In genomic region chr16:11208916-11209665, GRCh38 we compare ENCODE assay signal across 18 cellular contexts. TPM values are rescaled to one million over a fixed set of nuclear protein-coding genes. Genes with fewer than 3 reads are reported as not detected.
A peak's percentile ranks its signal among the peaks of the same experiment; 100 is the strongest.
DNase-seq lines count a peak whose midpoint lies in the region; ATAC-seq lines count a peak whose summit lies in the region.
"Had no signal": no experiment of that assay in that cellular context is flagged by ENCODE, and none has a peak within 500 bp of the region (broad histone marks: within the 10 kb centered on the region; RNA-seq: fewer than 3 reads in every experiment).

No MANE protein-coding gene starts in this region.

- H3K27me3 Mint-ChIP-seq in activated CD8-positive, alpha-beta T cell treated with anti-CD3 and anti-CD28 coated beads, Interleukin-2, amount 10 ng/mL, durations not matched to agents 7 days and 5 days (ENCODE audit: low read depth) = no peaks in the 10 kb centered on the region
- H3K27me3 Mint-ChIP-seq: activated naive CD4-positive, alpha-beta T cell treated with anti-CD3 and anti-CD28 coated beads, Interleukin-2, amount 50 U/mL, for 24 hours; T-cell had no signal

- H3K27ac ChIP-seq in BLaER1 treated with 17β-estradiol and CSF1 and Interleukin-3, amounts not matched to agents 10 nM and 100 nM = peak overlapping the region in 5 of 11 experiments; percentile 4 to 52 (median 33); a peak in 9 of 22 replicates
- H3K27ac ChIP-seq: brain microvascular endothelial cell, left ventricle myocardium inferior had no signal

- no peak overlapping the region for H3K4me3 Mint-ChIP-seq in activated CD8-positive, alpha-beta T cell treated with anti-CD3 and anti-CD28 coated beads, Interleukin-2, amount 10 ng/mL, durations not matched to agents 7 days and 5 days
- H3K4me3 Mint-ChIP-seq: activated naive CD4-positive, alpha-beta T cell treated with anti-CD3 and anti-CD28 coated beads, Interleukin-2, amount 50 U/mL, for 24 hours; stimulated activated naive CD8-positive, alpha-beta T cell treated with anti-CD3 and anti-CD28 coated beads, Interleukin-15, amount 100 ng/mL, for 72 hours; T-cell had no signal

- H3K4me2 ChIP-seq in BLaER1 treated with 17β-estradiol and CSF1 and Interleukin-3, amounts not matched to agents 10 nM and 100 nM = peak overlapping the region; percentile 47 to 92 (median 62)
- H3K4me2 ChIP-seq: smooth muscle cell had no signal

- H4K20me1 ChIP-seq in BLaER1 treated with 17β-estradiol and CSF1 and Interleukin-3, amounts not matched to agents 10 nM and 100 nM = no peaks in the 10 kb centered on the region

- H3K36me3 ChIP-seq in BLaER1 treated with 17β-estradiol and CSF1 and Interleukin-3, amounts not matched to agents 10 nM and 100 nM = no peaks in the 10 kb centered on the region
- H3K36me3 ChIP-seq: brain microvascular endothelial cell, left ventricle myocardium inferior had no signal

- H3K4me3 ChIP-seq in BLaER1 treated with 17β-estradiol and CSF1 and Interleukin-3, amounts not matched to agents 10 nM and 100 nM = no peak overlapping the region
- H3K4me3 ChIP-seq: left ventricle myocardium inferior, smooth muscle cell had no signal

- CTCF ChIA-PET in activated CD8-positive, alpha-beta T cell treated with anti-CD3 and anti-CD28 coated beads, Interleukin-2, amount 10 ng/mL, durations not matched to agents 7 days and 5 days (lab: Charles Lee) = interaction anchor here (0.9 to 1.2 kb wide), 2 partner anchors 9 kb away, joined by 3 to 5 read pairs; no protein-coding TSS in a partner anchor

- DNase-seq in HS-5 (ENCODE audit: low read depth) (peak; percentile 13), SKM-1 treated with dmso at 0.1 percent for 144 hours (lab: John Stamatoyannopoulos, UW; ENCODE audit: unreplicated experiment) (peak; percentile 80), kidney tubule cell (ENCODE audit: low spot score) (peak; percentile 61), NCI-H1092 treated with DMSO at 0.1 percent for 48 hours (lab: John Stamatoyannopoulos, UW) (no peak), NCI-H1694 treated with DMSO at 0.1 percent for 48 hours (lab: John Stamatoyannopoulos, UW) (no peak)
- no peak for DNase-seq in activated CD8-positive, alpha-beta T cell treated with anti-CD3 and anti-CD28 coated beads, Interleukin-2, amount 10 ng/mL, durations not matched to agents 7 days and 5 days
- DNase-seq: activated CD8-positive, alpha-beta memory T cell treated with anti-CD3 and anti-CD28 coated beads, Interleukin-2, amount 50 U/mL, for 48 hours; brain microvascular endothelial cell; foreskin melanocyte; left ventricle myocardium inferior; NCI-H2081; NCI-H524; stimulated activated naive CD8-positive, alpha-beta T cell treated with anti-CD3 and anti-CD28 coated beads, Interleukin-15, amount 100 ng/mL, for 72 hours; T-cell had no signal

- H3K9me3 ChIP-seq in BLaER1 treated with 17β-estradiol and CSF1 and Interleukin-3, amounts not matched to agents 10 nM and 100 nM (replicated peaks in 1 of 11) = peaks cover 9 to 16% (median 12%) of the 10 kb centered on the region in 11 experiments; a peak in 21 of 22 replicates

- 0 out of 22 replicates have a peak overlapping the region, but pooled peaks of 1 of the 11 experiments have one; percentile 2 for H3K9ac ChIP-seq in BLaER1 treated with 17β-estradiol and CSF1 and Interleukin-3, amounts not matched to agents 10 nM and 100 nM

- H3K27me3 ChIP-seq in BLaER1 treated with 17β-estradiol and CSF1 and Interleukin-3, amounts not matched to agents 10 nM and 100 nM = peaks cover 0 to 7% (median 0%) of the 10 kb centered on the region in 11 experiments; a peak in 1 of 22 replicates
- H3K27me3 ChIP-seq: brain microvascular endothelial cell had no signal

- peaks cover 55 to 87% (median 69%) of the 10 kb centered on the region in 10 experiments for H3K4me1 ChIP-seq in BLaER1 treated with 17β-estradiol and CSF1 and Interleukin-3, amounts not matched to agents 10 nM and 100 nM

- H3K36me3 Mint-ChIP-seq in activated CD8-positive, alpha-beta T cell treated with anti-CD3 and anti-CD28 coated beads, Interleukin-2, amount 10 ng/mL, durations not matched to agents 7 days and 5 days (ENCODE audit: low read depth) = peaks cover 12% of the 10 kb centered on the region
- H3K36me3 Mint-ChIP-seq: T-cell had no signal

- POLR2A ChIA-PET in activated CD8-positive, alpha-beta T cell treated with anti-CD3 and anti-CD28 coated beads, Interleukin-2, amount 10 ng/mL, durations not matched to agents 7 days and 5 days (lab: Charles Lee) = interaction anchor here (1.1 to 2.0 kb wide), 3 partner anchors 10 to 43 kb away, joined by 3 to 8 read pairs (median 4); no protein-coding TSS in a partner anchor

- peaks cover 52% of the 10 kb centered on the region for H3K4me1 Mint-ChIP-seq in activated CD8-positive, alpha-beta T cell treated with anti-CD3 and anti-CD28 coated beads, Interleukin-2, amount 10 ng/mL, durations not matched to agents 7 days and 5 days (ENCODE audit: low read depth)

- no peak for ATAC-seq in HG03521 (IDR thresholded peaks at IDR 0.05; ENCODE audit: unreplicated experiment)
- ATAC-seq in activated CD8-positive, alpha-beta T cell treated with anti-CD3 and anti-CD28 coated beads, Interleukin-2, amount 10 ng/mL, durations not matched to agents 7 days and 5 days = no peak
- ATAC-seq: stimulated activated naive CD8-positive, alpha-beta T cell treated with anti-CD3 and anti-CD28 coated beads, Interleukin-15, amount 100 ng/mL, for 72 hours; T-cell had no signal

- no peaks in the 10 kb centered on the region for H3K9me3 Mint-ChIP-seq in activated CD8-positive, alpha-beta T cell treated with anti-CD3 and anti-CD28 coated beads, Interleukin-2, amount 10 ng/mL, durations not matched to agents 7 days and 5 days (ENCODE audit: insufficient read depth)
- H3K9me3 Mint-ChIP-seq: activated naive CD4-positive, alpha-beta T cell treated with anti-CD3 and anti-CD28 coated beads, Interleukin-2, amount 50 U/mL, for 24 hours; T-cell had no signal

- H3K27ac Mint-ChIP-seq in activated CD8-positive, alpha-beta T cell treated with anti-CD3 and anti-CD28 coated beads, Interleukin-2, amount 10 ng/mL, durations not matched to agents 7 days and 5 days = no peak overlapping the region
- H3K27ac Mint-ChIP-seq: activated naive CD4-positive, alpha-beta T cell treated with anti-CD3 and anti-CD28 coated beads, Interleukin-2, amount 50 U/mL, for 24 hours; T-cell had no signal

RNA-seq across cellular contexts. Expression of gene SOCS1, which starts 46.9 kb away (rescaled TPM):
- total RNA-seq in activated CD8-positive, alpha-beta T cell treated with anti-CD3 and anti-CD28 coated beads, Interleukin-2, amount 10 ng/mL, durations not matched to agents 7 days and 5 days = 100 to 1,000 TPM; 170 to 174 TPM

Comparison
In these comparisons a context has a peak if more than half of its experiments do, and no peak if none do; other contexts are left out.
1. DNase-seq: peak in HS-5 (single experiment), SKM-1 treated with dmso at 0.1 percent for 144 hours (single experiment) and kidney tubule cell (single experiment); none in NCI-H1092 treated with DMSO at 0.1 percent for 48 hours (single experiment), activated CD8-positive, alpha-beta T cell treated with anti-CD3 and anti-CD28 coated beads, Interleukin-2, amount 10 ng/mL, durations not matched to agents 7 days and 5 days (single experiment) and NCI-H1694 treated with DMSO at 0.1 percent for 48 hours (single experiment).